ENCODE assay signal across 34 cellular contexts in genomic region chr2:156001851-156002250, GRCh38.
"Had no signal": no experiment of that assay in that cellular context is flagged by ENCODE, and none has a peak within 500 bp of the region (broad histone marks: within the 10 kb centered on the region; RNA-seq: fewer than 3 reads in every experiment).

No MANE protein-coding gene starts in this region.

- H3K27ac ChIP-seq: ascending aorta, breast epithelium, cardiac muscle cell, coronary artery, dorsolateral prefrontal cortex, esophagus muscularis mucosa, foreskin keratinocyte, gastrocnemius medialis, heart right ventricle, VCaP had no signal

- H3K4me1 ChIP-seq: ascending aorta, breast epithelium, esophagus muscularis mucosa, gastrocnemius medialis, heart right ventricle had no signal

- H3K36me3 ChIP-seq: ascending aorta, breast epithelium, cardiac muscle cell, esophagus muscularis mucosa, gastrocnemius medialis, heart right ventricle had no signal

- H3K4me3 ChIP-seq: ascending aorta, breast epithelium, cardiac muscle cell, coronary artery, dorsolateral prefrontal cortex, esophagus muscularis mucosa, gastrocnemius medialis, heart right ventricle had no signal

- H3K9me3 ChIP-seq: ascending aorta, breast epithelium, esophagus muscularis mucosa, gastrocnemius medialis, heart right ventricle had no signal

- ATAC-seq: activated naive CD4-positive, alpha-beta T cell treated with anti-CD3 and anti-CD28 coated beads, Interleukin-2, amount 50 U/mL, for 72 hours; activated T-cell treated with anti-CD3 and anti-CD28 coated beads, Interleukin-2, amount 50 U/mL, for 72 hours; foreskin keratinocyte; gastrocnemius medialis; heart right ventricle; T-helper 17 cell; WTC11 had no signal

- H3K27me3 ChIP-seq: ascending aorta, breast epithelium, cardiac muscle cell, esophagus muscularis mucosa, foreskin keratinocyte, gastrocnemius medialis, heart right ventricle had no signal

- DNase-seq: activated CD4-positive, alpha-beta memory T cell treated with anti-CD3 and anti-CD28 coated beads, Interleukin-2, amount 10 ng/mL, durations not matched to agents 7 days and 5 days; activated CD4-positive, alpha-beta T cell treated with anti-CD3 and anti-CD28 coated beads for 1 hour; activated CD4-positive, alpha-beta T cell treated with anti-CD3 and anti-CD28 coated beads for 4 hours; activated CD4-positive, alpha-beta T cell treated with anti-CD3 and anti-CD28 coated beads, Interleukin-2, amount 10 ng/mL, durations not matched to agents 7 days and 5 days; activated CD4-positive, alpha-beta T cell treated with anti-CD3 and anti-CD28 coated beads, Interleukin-2, amount 50 U/mL, for 4 hours; activated CD8-positive, alpha-beta memory T cell treated with anti-CD3 and anti-CD28 coated beads, Interleukin-2, amount 50 U/mL, for 48 hours; activated gamma-delta T cell; activated naive CD4-positive, alpha-beta T cell; activated naive CD4-positive, alpha-beta T cell treated with anti-CD3 and anti-CD28 coated beads, Interleukin-2, amount 10 ng/mL, durations not matched to agents 7 days and 5 days; activated naive CD8-positive, alpha-beta T cell treated with anti-CD3 and anti-CD28 coated beads, Interleukin-2, amount 10 ng/mL, durations not matched to agents 7 days and 5 days; activated T-cell treated with anti-CD3 and anti-CD28 coated beads for 4 hours; activated T-cell treated with anti-CD3 and anti-CD28 coated beads, Interleukin-2, amount 50 U/mL, for 24 hours; activated T-cell treated with anti-CD3 and anti-CD28 coated beads, Interleukin-2, amount 50 U/mL, for 72 hours; central memory CD4-positive, alpha-beta T cell; cerebellar nuclear complex; dorsolateral prefrontal cortex; effector memory CD4-positive, alpha-beta T cell; endodermal cell; erythroblast; foreskin keratinocyte; gastrocnemius medialis; glutamatergic neuron; heart right ventricle; T-helper 1 cell; T-helper 17 cell; T1000 had no signal
